ENCODE assay signal across 17 cellular contexts in genomic region chr10:97057836-97058235, GRCh38.
"Had no signal": no experiment of that assay in that cellular context is flagged by ENCODE, and none has a peak within 500 bp of the region (broad histone marks: within the 10 kb centered on the region; RNA-seq: fewer than 3 reads in every experiment).

No MANE protein-coding gene starts in this region.

- DNase-seq: Kasumi-1; MM.1S; NCI-H187; NCI-H2081 treated with DMSO at 0.1 percent for 48 hours; NCI-H2171; NCI-H226; NCI-H510A; NCI-H524 treated with DMSO at 0.1 percent for 48 hours; NCI-H82; NK-92 treated with Interleukin-12 subunit alpha and Interleukin-12 subunit beta, amount 100 ng/mL, for 24 hours; PC-3; SHP77; SK-N-SH; SW 1271 had no signal

- H3K9ac ChIP-seq: KMS-11, SK-N-SH had no signal

- H3K4me2 ChIP-seq: KMS-11, SK-N-SH had no signal

- H3K4me3 ChIP-seq: K562 had no signal

- H3K27ac ChIP-seq: KMS-11, RWPE1 had no signal

- ATAC-seq: K562, PC-3 had no signal

- H3K9me3 ChIP-seq: SK-N-SH had no signal

- FAIRE-seq: K562 had no signal
